ENCODE assay signal across 16 cellular contexts in genomic region chr5:5755888-5756287, GRCh38.
DNase-seq lines count a peak whose midpoint lies in the region; ATAC-seq and TF ChIP-seq lines count a peak whose summit lies in the region.
"Had no signal": no experiment of that assay in that cellular context is flagged by ENCODE, and none has a peak within 500 bp of the region (broad histone marks: within the 10 kb centered on the region; RNA-seq: fewer than 3 reads in every experiment).

No MANE protein-coding gene starts in this region.

- TF ChIP-seq CTCF in GM12865 (IDR thresholded peaks at IDR 0.05; ENCODE audit: insufficient read depth, low read depth, low read length, missing control alignments): no peak

- peak; percentile 80 for DNase-seq in GM12865 (ENCODE audit: low read depth)
- DNase-seq in stimulated activated naive CD8-positive, alpha-beta T cell treated with anti-CD3 and anti-CD28 coated beads, Interleukin-15, amount 100 ng/mL, for 72 hours: no peak
- DNase-seq in immature natural killer cell: no peak
- DNase-seq in activated T-cell treated with anti-CD3 and anti-CD28 coated beads, Interleukin-2, amount 50 U/mL, for 1 hour: no peak
- no peak for DNase-seq in NCI-H82 (lab: John Stamatoyannopoulos, UW)
- DNase-seq: body of pancreas, DMS53, heart left ventricle, left ventricle myocardium inferior, MG63, NCI-H446 had no signal

- no peak overlapping the region for H3K27ac Mint-ChIP-seq in stimulated activated naive CD8-positive, alpha-beta T cell treated with anti-CD3 and anti-CD28 coated beads, Interleukin-15, amount 100 ng/mL, for 72 hours
- H3K27ac Mint-ChIP-seq in immature natural killer cell: no peak overlapping the region

- no peaks in the 10 kb centered on the region for H3K27me3 Mint-ChIP-seq in stimulated activated naive CD8-positive, alpha-beta T cell treated with anti-CD3 and anti-CD28 coated beads, Interleukin-15, amount 100 ng/mL, for 72 hours
- peaks cover 1 to 4% (median 2%) of the 10 kb centered on the region in 3 donors for H3K27me3 Mint-ChIP-seq in immature natural killer cell (ENCODE audit: low read depth in 3 of 3)

- H3K4me3 Mint-ChIP-seq in stimulated activated naive CD8-positive, alpha-beta T cell treated with anti-CD3 and anti-CD28 coated beads, Interleukin-15, amount 100 ng/mL, for 72 hours: no peak overlapping the region
- no peak overlapping the region for H3K4me3 Mint-ChIP-seq in immature natural killer cell
- H3K4me3 Mint-ChIP-seq: neural crest cell had no signal

- H3K36me3 Mint-ChIP-seq in immature natural killer cell: no peaks in the 10 kb centered on the region

- peak; percentile 55 for ATAC-seq in GM19397 (IDR thresholded peaks at IDR 0.05; ENCODE audit: unreplicated experiment)
- peak; percentile 47 for ATAC-seq in HG02678 (IDR thresholded peaks at IDR 0.05; ENCODE audit: unreplicated experiment)
- ATAC-seq in HG03439 (IDR thresholded peaks at IDR 0.05; ENCODE audit: unreplicated experiment): peak; percentile 38
- ATAC-seq in stimulated activated naive CD8-positive, alpha-beta T cell treated with anti-CD3 and anti-CD28 coated beads, Interleukin-15, amount 100 ng/mL, for 72 hours: no peak
- ATAC-seq: body of pancreas, heart left ventricle, Right ventricle myocardium inferior had no signal

- H3K4me3 ChIP-seq in GM12865 (ENCODE audit: low read depth, low read length): no peak overlapping the region
- H3K4me3 ChIP-seq: body of pancreas, heart left ventricle, left ventricle myocardium inferior, MG63 had no signal

- H3K9me3 Mint-ChIP-seq in stimulated activated naive CD8-positive, alpha-beta T cell treated with anti-CD3 and anti-CD28 coated beads, Interleukin-15, amount 100 ng/mL, for 72 hours: peaks cover 0 to 6% of the 10 kb centered on the region in 2 donors
- H3K9me3 Mint-ChIP-seq in immature natural killer cell: peaks cover 0 to 4% (median 0%) of the 10 kb centered on the region in 6 donors
- H3K9me3 Mint-ChIP-seq: neural crest cell had no signal

- no peaks in the 10 kb centered on the region for H3K4me1 Mint-ChIP-seq in stimulated activated naive CD8-positive, alpha-beta T cell treated with anti-CD3 and anti-CD28 coated beads, Interleukin-15, amount 100 ng/mL, for 72 hours
- H3K4me1 Mint-ChIP-seq in immature natural killer cell: no peaks in the 10 kb centered on the region
- H3K4me1 Mint-ChIP-seq: neural crest cell had no signal
